ENCODE assay signal across 25 cellular contexts in genomic region chr19:40378509-40378908, GRCh38. TPM values are rescaled to one million over a fixed set of nuclear protein-coding genes. Genes with fewer than 3 reads are reported as not detected.
DNase-seq lines count a peak whose midpoint lies in the region; ATAC-seq, FAIRE-seq and TF ChIP-seq lines count a peak whose summit lies in the region.
"Had no signal": no experiment of that assay in that cellular context is flagged by ENCODE, and none has a peak within 500 bp of the region (broad histone marks: within the 10 kb centered on the region; RNA-seq: fewer than 3 reads in every experiment).

No MANE protein-coding gene starts in this region.

- TF ChIP-seq EP300 in A549 (IDR thresholded peaks at IDR 0.05), result no peak
- TF ChIP-seq EP300 in GM12878 (IDR thresholded peaks at IDR 0.05; ENCODE audit: borderline replicate concordance in 1 of 2, control insufficient read depth in 1 of 2, low read depth in 2 of 2, low read length in 2 of 2), result no peak

- H3K4me1 ChIP-seq in A549 (no peaks in the 10 kb centered on the region), GM12878 (ENCODE audit: control insufficient read depth, insufficient read depth, low read length) (no peaks in the 10 kb centered on the region)
- H3K4me1 ChIP-seq in naive thymus-derived CD4-positive, alpha-beta T cell (ENCODE audit: control insufficient read depth in 2 of 2, insufficient read depth in 2 of 2, low read length in 2 of 2), result no peaks in the 10 kb centered on the region
- H3K4me1 ChIP-seq: BLaER1 had no signal

- in situ Hi-C loops in GM12878 (cut with MboI), result no loop called here

- DNase-seq in A549 (ENCODE audit: low read depth in 1 of 2, low spot score in 1 of 2), result no peak
- no peak for DNase-seq in GM12878 (ENCODE audit: low read depth, low spot score)
- DNase-seq in naive thymus-derived CD4-positive, alpha-beta T cell, result no peak
- DNase-seq in putamen (ENCODE audit: low spot score), result no peak
- DNase-seq in NCI-H1105 (lab: John Stamatoyannopoulos, UW), result no peak
- DNase-seq: ACHN; CD4-positive, alpha-beta T cell; COR-L47; DMS 273 treated with DMSO at 0.1 percent for 48 hours; DMS79 treated with DMSO at 0.1 percent for 48 hours; MV-4-11; NCI-H1417; NCI-H1694 treated with DMSO at 0.1 percent for 48 hours; NCI-H446 treated with DMSO at 0.1 percent for 48 hours; NCI-H526 treated with DMSO at 0.1 percent for 48 hours; SIG-M5; T-cell had no signal

- intact Hi-C loops in GM12878 (cut with micrococcal nuclease; ENCODE audit: unreplicated experiment), result no loop called here
- intact Hi-C loops in naive thymus-derived CD4-positive, alpha-beta T cell (cut with micrococcal nuclease), result no loop called here

- H3K27me3 ChIP-seq in GM12878 (replicated peaks in 1 of 2; ENCODE audit: control insufficient read depth in 2 of 2, insufficient read depth in 2 of 2, low read length in 1 of 2), result no peaks in the 10 kb centered on the region
- no peaks in the 10 kb centered on the region for H3K27me3 ChIP-seq in naive thymus-derived CD4-positive, alpha-beta T cell (ENCODE audit: control insufficient read depth in 2 of 2, insufficient read depth in 2 of 2, low read length in 2 of 2)
- H3K27me3 ChIP-seq: BLaER1 had no signal

- H3K9me3 ChIP-seq in A549 (no peaks in the 10 kb centered on the region), GM12878 (replicated peaks; ENCODE audit: control insufficient read depth, insufficient read depth, low read length) (no peaks in the 10 kb centered on the region)
- no peaks in the 10 kb centered on the region for H3K9me3 ChIP-seq in naive thymus-derived CD4-positive, alpha-beta T cell (ENCODE audit: control insufficient read depth in 2 of 3, low read length in 3 of 3)
- H3K9me3 ChIP-seq: BLaER1 had no signal

- CTCF ChIA-PET in A549 (lab: Yijun Ruan, JAX), result interaction anchor here (0.5 to 3.9 kb wide), 4 partner anchors 10 to 48 kb away, joined by 3 to 14 read pairs (median 7); no protein-coding TSS in a partner anchor
- CTCF ChIA-PET in GM12878 (lab: Yijun Ruan, JAX), result interaction anchor here (0.6 kb wide), 1 partner anchor 26 kb away, joined by 3 read pairs; no protein-coding TSS in a partner anchor
- CTCF ChIA-PET in naive thymus-derived CD4-positive, alpha-beta T cell (lab: Charles Lee), result no interaction called here

- BruUV-seq in GM12878 (replicated peaks; lab: Mats Ljungman, UMichigan), result no TSS peak

- H3K9me3 Mint-ChIP-seq in naive thymus-derived CD4-positive, alpha-beta T cell, result no peaks in the 10 kb centered on the region
- H3K9me3 Mint-ChIP-seq: CD4-positive, alpha-beta T cell; T-cell had no signal

- FAIRE-seq in A549 (lab: Jason Lieb, UNC), result peak; percentile 83
- FAIRE-seq in GM12878 (lab: Jason Lieb, UNC), result no peak
- FAIRE-seq: GM18507, H1 had no signal

- no peak overlapping the region for H3K4me2 ChIP-seq in A549
- no peak overlapping the region for H3K4me2 ChIP-seq in GM12878 (ENCODE audit: control insufficient read depth, insufficient read depth)
- H3K4me2 ChIP-seq: BLaER1, KMS-11 had no signal

- H3K36me3 ChIP-seq in GM12878 (ENCODE audit: control insufficient read depth in 2 of 2, insufficient read depth in 2 of 2, low read length in 1 of 2), result no peaks in the 10 kb centered on the region
- H3K36me3 ChIP-seq in naive thymus-derived CD4-positive, alpha-beta T cell (ENCODE audit: control insufficient read depth in 2 of 3, insufficient read depth in 3 of 3, low read length in 3 of 3), result peaks cover 0 to 41% (median 6%) of the 10 kb centered on the region in 3 experiments

- ATAC-seq in A549, result peak; percentile 21 to 46
- ATAC-seq in GM12878, result peak; percentile 73
- peak; percentile 20 for ATAC-seq in naive thymus-derived CD4-positive, alpha-beta T cell
- no peak for ATAC-seq in HG03520 (IDR thresholded peaks at IDR 0.05; ENCODE audit: unreplicated experiment)
- ATAC-seq: T-cell had no signal

- H3K4me3 Mint-ChIP-seq in naive thymus-derived CD4-positive, alpha-beta T cell, result no peak overlapping the region
- H3K4me3 Mint-ChIP-seq: CD4-positive, alpha-beta T cell; T-cell had no signal

- H3K79me2 ChIP-seq in GM12878 (ENCODE audit: control insufficient read depth, insufficient read depth, low read length), result no peaks in the 10 kb centered on the region

- H3K4me1 Mint-ChIP-seq in naive thymus-derived CD4-positive, alpha-beta T cell, result peaks cover 0 to 9% (median 8%) of the 10 kb centered on the region in 7 donors

- RAD21 ChIA-PET in GM12878 (lab: Charles Lee; ENCODE audit: unreplicated experiment), result no interaction called here

- H3K27ac ChIP-seq in A549 (no peak overlapping the region), GM12878 (ENCODE audit: control insufficient read depth, insufficient read depth) (no peak overlapping the region)
- no peak overlapping the region for H3K27ac ChIP-seq in naive thymus-derived CD4-positive, alpha-beta T cell (ENCODE audit: low read depth, low read length)
- H3K27ac ChIP-seq: BLaER1, HL-60, KMS-11 had no signal

- 75% methylated on average over 2 of the region's 2 CpGs for WGBS in A549 (ENCODE audit: missing lambda C conversion rate)
- 100% methylated on average over 2 of the region's 2 CpGs for WGBS in GM12878 (ENCODE audit: insufficient coverage, insufficient replicate concordance, low lambda C conversion rate, missing lambda C conversion rate)

- H3K9ac ChIP-seq in GM12878 (ENCODE audit: control insufficient read depth, insufficient read depth, low read length), result no peak overlapping the region
- H3K9ac ChIP-seq: BLaER1, KMS-11 had no signal

- TF ChIP-seq CTCF in A549 (IDR thresholded peaks at IDR 0.05) (no peak), GM12873 (IDR thresholded peaks at IDR 0.05; ENCODE audit: insufficient read depth, low read depth, low read length, missing control alignments) (peak; percentile 5), GM12878 (IDR thresholded peaks at IDR 0.05 in 2 of 3, conservative IDR thresholded peaks at IDR 0.05 in 1 of 3; ENCODE audit: control insufficient read depth in 2 of 3, extremely low read depth in 1 of 3, insufficient read depth in 1 of 3, low read depth in 3 of 3, low read length in 3 of 3) (peak in 1 of 3 experiments; percentile 18; a peak in 2 of 6 replicates)

- TF ChIP-seq POLR2A in A549 (IDR thresholded peaks at IDR 0.05; ENCODE audit: low read length) (no peak), GM12878 (IDR thresholded peaks at IDR 0.05; ENCODE audit: low read depth, low read length) (no peak)

- no peak overlapping the region for H3K27ac Mint-ChIP-seq in naive thymus-derived CD4-positive, alpha-beta T cell
- H3K27ac Mint-ChIP-seq: CD4-positive, alpha-beta T cell; T-cell had no signal

- H3K4me3 ChIP-seq in A549 (no peak overlapping the region), GM12878 (no peak overlapping the region)
- no peak overlapping the region for H3K4me3 ChIP-seq in naive thymus-derived CD4-positive, alpha-beta T cell (ENCODE audit: low read length)
- H3K4me3 ChIP-seq: BLaER1 had no signal

- POLR2A ChIA-PET in A549 (lab: Yijun Ruan, JAX) (interaction anchor here (0.7 kb wide), 1 partner anchor 30 kb away, joined by 3 read pairs; the partner anchor contains the start of genes C19orf47 and PLD3), GM12878 (lab: Charles Lee) (no interaction called here)
- POLR2A ChIA-PET in naive thymus-derived CD4-positive, alpha-beta T cell (lab: Charles Lee), result no interaction called here

- H3K36me3 Mint-ChIP-seq in naive thymus-derived CD4-positive, alpha-beta T cell, result peaks cover 0 to 11% (median 4%) of the 10 kb centered on the region in 5 donors

- no peaks in the 10 kb centered on the region for H4K20me1 ChIP-seq in GM12878 (ENCODE audit: control insufficient read depth, insufficient read depth)
- H4K20me1 ChIP-seq: BLaER1 had no signal

- SMC1A ChIA-PET in GM12878 (lab: Charles Lee; ENCODE audit: uncharacterized antibody, unreplicated experiment), result no interaction called here

- TF ChIP-seq RAD21 in A549 (conservative IDR thresholded peaks at IDR 0.05 in 1 of 2, IDR thresholded peaks at IDR 0.05 in 1 of 2), result no peak
- no peak for TF ChIP-seq RAD21 in GM12878 (IDR thresholded peaks at IDR 0.05; ENCODE audit: insufficient read depth, low read depth, low read length)

- no peak overlapping the region for H2AFZ ChIP-seq in GM12878 (ENCODE audit: control insufficient read depth, low read depth, low read length)

- H3K27me3 Mint-ChIP-seq in naive thymus-derived CD4-positive, alpha-beta T cell, result no peaks in the 10 kb centered on the region
- H3K27me3 Mint-ChIP-seq: CD4-positive, alpha-beta T cell; T-cell had no signal

RNA-seq across cellular contexts. Expression of gene HIPK4, which starts 11.5 kb away (rescaled TPM):
- 0.18 and 0.19 TPM in 2 replicates for polyA plus RNA-seq in A549 (2011; rRNA removed)
- polyA plus RNA-seq in A549 (2012; cell fraction: cytosol; rRNA removed), result 0.34 and 0.51 TPM in 2 replicates
- polyA plus RNA-seq in A549 (2012; cell fraction: nucleus; rRNA removed), result 1.1 TPM in 2 replicates
- polyA plus RNA-seq in A549 (2017; fragmentation: RNase III; extraction: RNeasy Plus Mini Kit Qiagen cat#74134 plus additional on column Dnase treatment), result 0.20 to 0.25 TPM (median 0.24 TPM) in 3 replicates
- 0.19 and 0.37 TPM in 2 replicates for polyA minus RNA-seq in A549 (2011; rRNA and poly(A)+ RNA removed)
- not detected in 2 replicates for total RNA-seq in GM12878 (2013; cell fraction: nucleolus; rRNA removed)
- total RNA-seq in GM12878 (2014; rRNA removed), result not detected in 2 replicates
- not detected in 2 replicates for total RNA-seq in GM12878 (2014; rRNA removed; fragmentation: Illumina TruSeq; extraction: Trizol)
- 0.13 TPM in 1 of 2 replicates, not detected in the other for total RNA-seq in GM12878 (2021)
- polyA plus RNA-seq in GM12878 (2011; ENCODE audit: low read depth), result not detected
- not detected in 2 replicates for polyA plus RNA-seq in GM12878 (2011; rRNA removed)
- polyA plus RNA-seq in GM12878 (2011; cell fraction: cytosol; rRNA removed), result not detected in 2 replicates
- polyA plus RNA-seq in GM12878 (2011; cell fraction: nucleus; rRNA removed), result not detected in 2 replicates
- 0.04 and 0.05 TPM in 2 replicates for polyA plus RNA-seq in GM12878 (2012)
- not detected in 2 replicates for polyA plus RNA-seq in GM12878 (2014; fragmentation: Illumina TruSeq; extraction: Trizol)
- not detected for polyA plus RNA-seq in GM12878 (2014; fragmentation: Nextera tagmentation; extraction: Ambion mirVana)
- not detected in 2 replicates for polyA plus RNA-seq in GM12878 (2014; rRNA removed)
- under 1 TPM; 0.07 to 0.08 TPM for polyA plus RNA-seq in GM12878 (2016; fragmentation: Nextera tagmentation; extraction: Ambion mirVana)
- polyA minus RNA-seq in GM12878 (2011; rRNA and poly(A)+ RNA removed), result not detected in 2 replicates
- polyA minus RNA-seq in GM12878 (2011; cell fraction: cytosol; rRNA and poly(A)+ RNA removed), result not detected in 2 replicates
- polyA minus RNA-seq in GM12878 (2011; cell fraction: nucleus; rRNA and poly(A)+ RNA removed), result not detected in 2 replicates
- under 1 TPM in 2 of 5 experiments, not detected in 3; 0.12 to 0.24 TPM for total RNA-seq in naive thymus-derived CD4-positive, alpha-beta T cell
- not detected for polyA plus RNA-seq in naive thymus-derived CD4-positive, alpha-beta T cell
- total RNA-seq: HT-29 had no signal

RNA-seq across cellular contexts. Expression of gene PLD3, which starts 30.0 kb away (rescaled TPM):
- polyA plus RNA-seq in A549 (2011; rRNA removed), result 290 and 350 TPM in 2 replicates
- 322 and 419 TPM in 2 replicates for polyA plus RNA-seq in A549 (2012; cell fraction: cytosol; rRNA removed)
- 632 and 811 TPM in 2 replicates for polyA plus RNA-seq in A549 (2012; cell fraction: nucleus; rRNA removed)
- 215 to 283 TPM (median 265 TPM) in 3 replicates for polyA plus RNA-seq in A549 (2017; fragmentation: RNase III; extraction: RNeasy Plus Mini Kit Qiagen cat#74134 plus additional on column Dnase treatment)
- polyA minus RNA-seq in A549 (2011; rRNA and poly(A)+ RNA removed), result 244 and 264 TPM in 2 replicates
- 96.7 and 106 TPM in 2 replicates for total RNA-seq in GM12878 (2013; cell fraction: nucleolus; rRNA removed)
- 111 and 134 TPM in 2 replicates for total RNA-seq in GM12878 (2014; rRNA removed)
- total RNA-seq in GM12878 (2014; rRNA removed; fragmentation: Illumina TruSeq; extraction: Trizol), result 37.3 and 40.1 TPM in 2 replicates
- 113 and 118 TPM in 2 replicates for total RNA-seq in GM12878 (2021)
- 52.4 TPM for polyA plus RNA-seq in GM12878 (2011; ENCODE audit: low read depth)
- 15.4 and 36.4 TPM in 2 replicates for polyA plus RNA-seq in GM12878 (2011; rRNA removed)
- 40.7 and 44.1 TPM in 2 replicates for polyA plus RNA-seq in GM12878 (2011; cell fraction: cytosol; rRNA removed)
- 40.0 and 46.3 TPM in 2 replicates for polyA plus RNA-seq in GM12878 (2011; cell fraction: nucleus; rRNA removed)
- 104 and 139 TPM in 2 replicates for polyA plus RNA-seq in GM12878 (2012)
- polyA plus RNA-seq in GM12878 (2014; fragmentation: Illumina TruSeq; extraction: Trizol), result 11.5 and 47.7 TPM in 2 replicates
- polyA plus RNA-seq in GM12878 (2014; fragmentation: Nextera tagmentation; extraction: Ambion mirVana), result 1 to 10 TPM; 1.3 to 2.2 TPM
- 97.7 and 112 TPM in 2 replicates for polyA plus RNA-seq in GM12878 (2014; rRNA removed)
- 100 to 1,000 TPM in 1 of 2 experiments, 10 to 100 TPM in 1; 99.6 to 110 TPM for polyA plus RNA-seq in GM12878 (2016; fragmentation: Nextera tagmentation; extraction: Ambion mirVana)
- 20.5 and 35.5 TPM in 2 replicates for polyA minus RNA-seq in GM12878 (2011; rRNA and poly(A)+ RNA removed)
- polyA minus RNA-seq in GM12878 (2011; cell fraction: cytosol; rRNA and poly(A)+ RNA removed), result 17.6 and 30.8 TPM in 2 replicates
- 8.0 and 19.7 TPM in 2 replicates for polyA minus RNA-seq in GM12878 (2011; cell fraction: nucleus; rRNA and poly(A)+ RNA removed)
- 100 to 1,000 TPM in 3 of 5 experiments, 10 to 100 TPM in 2; 75.4 to 137 (median 114) TPM for total RNA-seq in naive thymus-derived CD4-positive, alpha-beta T cell
- polyA plus RNA-seq in naive thymus-derived CD4-positive, alpha-beta T cell, result 10 to 100 TPM; 60.1 to 82.1 TPM

RNA-seq across cellular contexts. Expression of gene C19orf47, which starts 30.3 kb away (rescaled TPM):
- polyA plus RNA-seq in A549 (2011; rRNA removed) (32.8 and 39.8 TPM in 2 replicates), A549 (2017; fragmentation: RNase III; extraction: RNeasy Plus Mini Kit Qiagen cat#74134 plus additional on column Dnase treatment) (22.1 to 25.7 TPM (median 25.2 TPM) in 3 replicates), GM12878 (2011; rRNA removed) (8.4 and 20.4 TPM in 2 replicates), GM12878 (2014; fragmentation: Illumina TruSeq; extraction: Trizol) (4.5 and 14.4 TPM in 2 replicates), GM12878 (2014; fragmentation: Nextera tagmentation; extraction: Ambion mirVana) (1 to 10 TPM in 1 of 2 experiments, under 1 TPM in 1; 0.11 to 2.0 TPM), GM12878 (2014; rRNA removed) (25.1 and 31.8 TPM in 2 replicates), GM12878 (2016; fragmentation: Nextera tagmentation; extraction: Ambion mirVana) (10 to 100 TPM; 25.0 to 26.6 TPM)
- polyA plus RNA-seq in A549 (2012; cell fraction: cytosol; rRNA removed), result 46.5 and 51.8 TPM in 2 replicates
- polyA plus RNA-seq in A549 (2012; cell fraction: nucleus; rRNA removed), result 39.7 and 43.7 TPM in 2 replicates
- 57.7 and 65.9 TPM in 2 replicates for polyA minus RNA-seq in A549 (2011; rRNA and poly(A)+ RNA removed)
- 10.6 and 12.4 TPM in 2 replicates for total RNA-seq in GM12878 (2013; cell fraction: nucleolus; rRNA removed)
- total RNA-seq in GM12878 (2014; rRNA removed) (16.1 and 19.9 TPM in 2 replicates), GM12878 (2014; rRNA removed; fragmentation: Illumina TruSeq; extraction: Trizol) (5.2 and 6.6 TPM in 2 replicates), GM12878 (2021) (29.1 and 30.7 TPM in 2 replicates)
- 5.5 TPM for polyA plus RNA-seq in GM12878 (2011; ENCODE audit: low read depth)
- polyA plus RNA-seq in GM12878 (2011; cell fraction: cytosol; rRNA removed), result 17.3 and 21.1 TPM in 2 replicates
- 18.4 and 23.6 TPM in 2 replicates for polyA plus RNA-seq in GM12878 (2011; cell fraction: nucleus; rRNA removed)
- 11.0 and 11.5 TPM in 2 replicates for polyA plus RNA-seq in GM12878 (2012)
- polyA minus RNA-seq in GM12878 (2011; rRNA and poly(A)+ RNA removed), result 25.5 and 38.3 TPM in 2 replicates
- polyA minus RNA-seq in GM12878 (2011; cell fraction: cytosol; rRNA and poly(A)+ RNA removed), result 6.5 and 16.3 TPM in 2 replicates
- polyA minus RNA-seq in GM12878 (2011; cell fraction: nucleus; rRNA and poly(A)+ RNA removed), result 5.4 and 12.1 TPM in 2 replicates
- 10 to 100 TPM; 12.6 to 20.3 (median 15.8) TPM for total RNA-seq in naive thymus-derived CD4-positive, alpha-beta T cell
- polyA plus RNA-seq in naive thymus-derived CD4-positive, alpha-beta T cell, result 10 to 100 TPM in 1 of 2 donors, 1 to 10 TPM in 1; 9.1 to 13.2 TPM

RNA-seq across cellular contexts. Expression of gene PRX, which starts 34.7 kb away (rescaled TPM):
- polyA plus RNA-seq in A549 (2011; rRNA removed), result 1.5 and 1.6 TPM in 2 replicates
- polyA plus RNA-seq in A549 (2012; cell fraction: cytosol; rRNA removed), result 0.91 and 1.1 TPM in 2 replicates
- 1.7 and 1.8 TPM in 2 replicates for polyA plus RNA-seq in A549 (2012; cell fraction: nucleus; rRNA removed)
- 1.3 to 1.8 TPM (median 1.8 TPM) in 3 replicates for polyA plus RNA-seq in A549 (2017; fragmentation: RNase III; extraction: RNeasy Plus Mini Kit Qiagen cat#74134 plus additional on column Dnase treatment)
- polyA minus RNA-seq in A549 (2011; rRNA and poly(A)+ RNA removed), result 0.87 and 1.1 TPM in 2 replicates
- total RNA-seq in GM12878 (2013; cell fraction: nucleolus; rRNA removed), result 1.8 TPM in 2 replicates
- 0.98 and 1.1 TPM in 2 replicates for total RNA-seq in GM12878 (2014; rRNA removed)
- 0.54 and 0.69 TPM in 2 replicates for total RNA-seq in GM12878 (2014; rRNA removed; fragmentation: Illumina TruSeq; extraction: Trizol)
- total RNA-seq in GM12878 (2021), result 1.2 and 1.3 TPM in 2 replicates
- 0.51 TPM for polyA plus RNA-seq in GM12878 (2011; ENCODE audit: low read depth)
- 0.45 and 0.71 TPM in 2 replicates for polyA plus RNA-seq in GM12878 (2011; rRNA removed)
- 0.88 and 0.97 TPM in 2 replicates for polyA plus RNA-seq in GM12878 (2011; cell fraction: cytosol; rRNA removed)
- polyA plus RNA-seq in GM12878 (2011; cell fraction: nucleus; rRNA removed), result 0.78 and 1.2 TPM in 2 replicates
- 1.2 and 1.3 TPM in 2 replicates for polyA plus RNA-seq in GM12878 (2012)
- polyA plus RNA-seq in GM12878 (2014; fragmentation: Illumina TruSeq; extraction: Trizol), result 0.27 and 0.50 TPM in 2 replicates
- under 1 TPM in 1 of 2 experiments, not detected in 1; 0.02 TPM for polyA plus RNA-seq in GM12878 (2014; fragmentation: Nextera tagmentation; extraction: Ambion mirVana)
- 1.1 and 1.4 TPM in 2 replicates for polyA plus RNA-seq in GM12878 (2014; rRNA removed)
- under 1 TPM; 0.12 to 0.29 TPM for polyA plus RNA-seq in GM12878 (2016; fragmentation: Nextera tagmentation; extraction: Ambion mirVana)
- 0.22 and 1.0 TPM in 2 replicates for polyA minus RNA-seq in GM12878 (2011; rRNA and poly(A)+ RNA removed)
- 0.27 TPM in 1 of 2 replicates, not detected in the other for polyA minus RNA-seq in GM12878 (2011; cell fraction: cytosol; rRNA and poly(A)+ RNA removed)
- 0.24 and 0.38 TPM in 2 replicates for polyA minus RNA-seq in GM12878 (2011; cell fraction: nucleus; rRNA and poly(A)+ RNA removed)
- 1 to 10 TPM in 4 of 5 experiments, under 1 TPM in 1; 0.85 to 4.0 (median 2.6) TPM for total RNA-seq in naive thymus-derived CD4-positive, alpha-beta T cell
- polyA plus RNA-seq in naive thymus-derived CD4-positive, alpha-beta T cell, result under 1 TPM; 0.14 to 0.60 TPM

RNA-seq across cellular contexts. Expression of gene SERTAD1, which starts 47.3 kb away (rescaled TPM):
- polyA plus RNA-seq in A549 (2011; rRNA removed) (10.0 and 10.7 TPM in 2 replicates), A549 (2017; fragmentation: RNase III; extraction: RNeasy Plus Mini Kit Qiagen cat#74134 plus additional on column Dnase treatment) (12.5 to 14.9 TPM (median 13.6 TPM) in 3 replicates), GM12878 (2011; rRNA removed) (3.8 and 6.5 TPM in 2 replicates), GM12878 (2014; fragmentation: Illumina TruSeq; extraction: Trizol) (0.89 and 2.6 TPM in 2 replicates), GM12878 (2014; fragmentation: Nextera tagmentation; extraction: Ambion mirVana) (1 to 10 TPM in 1 of 2 experiments, under 1 TPM in 1; 0.23 to 1.6 TPM), GM12878 (2014; rRNA removed) (9.5 and 12.9 TPM in 2 replicates), GM12878 (2016; fragmentation: Nextera tagmentation; extraction: Ambion mirVana) (10 to 100 TPM; 12.5 to 14.2 TPM)
- 30.9 and 31.2 TPM in 2 replicates for polyA plus RNA-seq in A549 (2012; cell fraction: cytosol; rRNA removed)
- 21.4 and 24.8 TPM in 2 replicates for polyA plus RNA-seq in A549 (2012; cell fraction: nucleus; rRNA removed)
- 4.6 and 4.7 TPM in 2 replicates for polyA minus RNA-seq in A549 (2011; rRNA and poly(A)+ RNA removed)
- 3.5 and 3.7 TPM in 2 replicates for total RNA-seq in GM12878 (2013; cell fraction: nucleolus; rRNA removed)
- total RNA-seq in GM12878 (2014; rRNA removed) (12.2 and 12.9 TPM in 2 replicates), GM12878 (2014; rRNA removed; fragmentation: Illumina TruSeq; extraction: Trizol) (4.0 and 4.5 TPM in 2 replicates), GM12878 (2021) (10.4 and 10.7 TPM in 2 replicates)
- 4.4 TPM for polyA plus RNA-seq in GM12878 (2011; ENCODE audit: low read depth)
- 9.8 and 14.0 TPM in 2 replicates for polyA plus RNA-seq in GM12878 (2011; cell fraction: cytosol; rRNA removed)
- 9.6 and 11.2 TPM in 2 replicates for polyA plus RNA-seq in GM12878 (2011; cell fraction: nucleus; rRNA removed)
- polyA plus RNA-seq in GM12878 (2012), result 8.4 and 12.0 TPM in 2 replicates
- 1.9 and 4.7 TPM in 2 replicates for polyA minus RNA-seq in GM12878 (2011; rRNA and poly(A)+ RNA removed)
- polyA minus RNA-seq in GM12878 (2011; cell fraction: cytosol; rRNA and poly(A)+ RNA removed), result 2.4 TPM in 2 replicates
- polyA minus RNA-seq in GM12878 (2011; cell fraction: nucleus; rRNA and poly(A)+ RNA removed), result 3.4 and 5.7 TPM in 2 replicates
- total RNA-seq in naive thymus-derived CD4-positive, alpha-beta T cell, result 10 to 100 TPM in 4 of 5 experiments, 1 to 10 TPM in 1; 8.1 to 30.9 (median 13.5) TPM
- 1 to 10 TPM; 3.3 to 6.9 TPM for polyA plus RNA-seq in naive thymus-derived CD4-positive, alpha-beta T cell
